1 cellular context compared by ENCODE assay signal in genomic region chr11:112255075-112255739, GRCh38.
TF ChIP-seq lines count a peak whose summit lies in the region.

No MANE protein-coding gene starts in this region.

TF ChIP-seq in SK-N-SH, 30 proteins besides CTCF, POLR2A, EP300 and RAD21 (continued from another document):
- TF ChIP-seq, protein P1, sequence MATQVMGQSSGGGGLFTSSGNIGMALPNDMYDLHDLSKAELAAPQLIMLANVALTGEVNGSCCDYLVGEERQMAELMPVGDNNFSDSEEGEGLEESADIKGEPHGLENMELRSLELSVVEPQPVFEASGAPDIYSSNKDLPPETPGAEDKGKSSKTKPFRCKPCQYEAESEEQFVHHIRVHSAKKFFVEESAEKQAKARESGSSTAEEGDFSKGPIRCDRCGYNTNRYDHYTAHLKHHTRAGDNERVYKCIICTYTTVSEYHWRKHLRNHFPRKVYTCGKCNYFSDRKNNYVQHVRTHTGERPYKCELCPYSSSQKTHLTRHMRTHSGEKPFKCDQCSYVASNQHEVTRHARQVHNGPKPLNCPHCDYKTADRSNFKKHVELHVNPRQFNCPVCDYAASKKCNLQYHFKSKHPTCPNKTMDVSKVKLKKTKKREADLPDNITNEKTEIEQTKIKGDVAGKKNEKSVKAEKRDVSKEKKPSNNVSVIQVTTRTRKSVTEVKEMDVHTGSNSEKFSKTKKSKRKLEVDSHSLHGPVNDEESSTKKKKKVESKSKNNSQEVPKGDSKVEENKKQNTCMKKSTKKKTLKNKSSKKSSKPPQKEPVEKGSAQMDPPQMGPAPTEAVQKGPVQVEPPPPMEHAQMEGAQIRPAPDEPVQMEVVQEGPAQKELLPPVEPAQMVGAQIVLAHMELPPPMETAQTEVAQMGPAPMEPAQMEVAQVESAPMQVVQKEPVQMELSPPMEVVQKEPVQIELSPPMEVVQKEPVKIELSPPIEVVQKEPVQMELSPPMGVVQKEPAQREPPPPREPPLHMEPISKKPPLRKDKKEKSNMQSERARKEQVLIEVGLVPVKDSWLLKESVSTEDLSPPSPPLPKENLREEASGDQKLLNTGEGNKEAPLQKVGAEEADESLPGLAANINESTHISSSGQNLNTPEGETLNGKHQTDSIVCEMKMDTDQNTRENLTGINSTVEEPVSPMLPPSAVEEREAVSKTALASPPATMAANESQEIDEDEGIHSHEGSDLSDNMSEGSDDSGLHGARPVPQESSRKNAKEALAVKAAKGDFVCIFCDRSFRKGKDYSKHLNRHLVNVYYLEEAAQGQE (IDR thresholded peaks at IDR 0.05; ENCODE audit: low read depth, low read length), result no peak
- TF ChIP-seq GABPA (IDR thresholded peaks at IDR 0.05; ENCODE audit: low read depth) (no peak), NFIC (IDR thresholded peaks at IDR 0.05; ENCODE audit: borderline replicate concordance) (no peak)
- TF ChIP-seq, protein P2, sequence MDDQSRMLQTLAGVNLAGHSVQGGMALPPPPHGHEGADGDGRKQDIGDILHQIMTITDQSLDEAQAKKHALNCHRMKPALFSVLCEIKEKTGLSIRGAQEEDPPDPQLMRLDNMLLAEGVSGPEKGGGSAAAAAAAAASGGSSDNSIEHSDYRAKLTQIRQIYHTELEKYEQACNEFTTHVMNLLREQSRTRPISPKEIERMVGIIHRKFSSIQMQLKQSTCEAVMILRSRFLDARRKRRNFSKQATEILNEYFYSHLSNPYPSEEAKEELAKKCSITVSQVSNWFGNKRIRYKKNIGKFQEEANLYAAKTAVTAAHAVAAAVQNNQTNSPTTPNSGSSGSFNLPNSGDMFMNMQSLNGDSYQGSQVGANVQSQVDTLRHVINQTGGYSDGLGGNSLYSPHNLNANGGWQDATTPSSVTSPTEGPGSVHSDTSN (IDR thresholded peaks at IDR 0.05), result no peak
